Comparison of ENCODE assay signal across 11 cellular contexts in the genomic region with DNA sequence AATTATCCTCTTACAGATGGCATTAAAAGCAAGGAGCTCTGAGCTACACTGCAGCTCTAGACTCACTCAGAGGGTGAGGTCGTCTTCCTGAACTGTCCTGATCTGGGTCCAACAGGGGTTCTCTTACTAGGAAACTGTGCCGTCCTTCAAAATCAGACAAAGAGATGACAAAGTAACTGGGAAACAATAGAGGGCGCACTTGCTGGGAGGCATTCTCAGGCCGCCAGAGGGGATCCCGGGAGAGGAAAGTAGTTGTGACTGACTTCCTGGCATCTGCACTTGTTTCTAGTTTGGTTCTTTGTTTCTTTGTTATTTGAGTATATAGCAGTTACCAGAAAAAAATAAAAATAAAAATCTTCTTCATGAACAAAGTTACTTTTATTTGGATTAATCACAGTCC.
DNase-seq lines count a peak whose midpoint lies in the region; ATAC-seq and TF ChIP-seq lines count a peak whose summit lies in the region.
"Had no signal": no experiment of that assay in that cellular context is flagged by ENCODE, and none has a peak within 500 bp of the region (broad histone marks: within the 10 kb centered on the region; RNA-seq: fewer than 3 reads in every experiment).

No MANE protein-coding gene starts in this region.

- DNase-seq in activated CD8-positive, alpha-beta T cell treated with anti-CD3 and anti-CD28 coated beads for 36 hours = peak; percentile 2
- DNase-seq in activated CD8-positive, alpha-beta T cell treated with anti-CD3 and anti-CD28 coated beads, Interleukin-2, amount 10 ng/mL, durations not matched to agents 7 days and 5 days = no peak
- DNase-seq in OCI-LY7 (ENCODE audit: low spot score) = peak; percentile 5
- no peak for DNase-seq in fibroblast of villous mesenchyme (ENCODE audit: low read depth)
- DNase-seq in testis = peak; percentile 60
- no peak for DNase-seq in T-helper 2 cell treated with Interferon-gamma antibody and Interleukin-4, amounts not matched to agents 5 μg/mL and 100 μg/mL, for 36 hours (ENCODE audit: low spot score)
- DNase-seq: esophagus squamous epithelium; NCI-H1694 treated with DMSO at 0.1 percent for 48 hours; stimulated activated naive CD8-positive, alpha-beta T cell treated with anti-CD3 and anti-CD28 coated beads, Interleukin-15, Interleukin-2, amounts not matched to agents 100 U/mL and 50 U/mL, for 24 hours had no signal

- H3K27ac Mint-ChIP-seq in activated CD8-positive, alpha-beta T cell treated with anti-CD3 and anti-CD28 coated beads for 36 hours = no peak overlapping the region
- no peak overlapping the region for H3K27ac Mint-ChIP-seq in activated CD8-positive, alpha-beta T cell treated with anti-CD3 and anti-CD28 coated beads, Interleukin-2, amount 10 ng/mL, durations not matched to agents 7 days and 5 days
- no peak overlapping the region for H3K27ac Mint-ChIP-seq in T-helper 2 cell treated with Interferon-gamma antibody and Interleukin-4, amounts not matched to agents 5 μg/mL and 100 μg/mL, for 36 hours

- no peaks in the 10 kb centered on the region for H3K27me3 ChIP-seq in testis

- H3K9me3 ChIP-seq in OCI-LY7 (ENCODE audit: low read length) (no peaks in the 10 kb centered on the region), testis (no peaks in the 10 kb centered on the region)

- no peaks in the 10 kb centered on the region for H3K4me1 Mint-ChIP-seq in activated CD8-positive, alpha-beta T cell treated with anti-CD3 and anti-CD28 coated beads for 36 hours (ENCODE audit: low read depth)
- no peaks in the 10 kb centered on the region for H3K4me1 Mint-ChIP-seq in activated CD8-positive, alpha-beta T cell treated with anti-CD3 and anti-CD28 coated beads, Interleukin-2, amount 10 ng/mL, durations not matched to agents 7 days and 5 days (ENCODE audit: low read depth)
- no peaks in the 10 kb centered on the region for H3K4me1 Mint-ChIP-seq in T-helper 2 cell treated with Interferon-gamma antibody and Interleukin-4, amounts not matched to agents 5 μg/mL and 100 μg/mL, for 36 hours (ENCODE audit: low read depth)

- no peak overlapping the region for H2AFZ ChIP-seq in OCI-LY7 (ENCODE audit: low read length)

- H3K27ac ChIP-seq in OCI-LY7 (ENCODE audit: low read depth, low read length, poor library complexity, severe bottlenecking) (no peak overlapping the region), testis (no peak overlapping the region)
- H3K27ac ChIP-seq: esophagus squamous epithelium had no signal

- H3K4me2 ChIP-seq in OCI-LY7 (ENCODE audit: low read length) = no peak overlapping the region

- no peaks in the 10 kb centered on the region for H3K9me2 ChIP-seq in OCI-LY7 (ENCODE audit: insufficient read depth, low read length)

- no peaks in the 10 kb centered on the region for H3K79me2 ChIP-seq in OCI-LY7 (ENCODE audit: insufficient read depth, low read depth, low read length)

- H3K27me3 Mint-ChIP-seq in activated CD8-positive, alpha-beta T cell treated with anti-CD3 and anti-CD28 coated beads for 36 hours = peaks cover 4% of the 10 kb centered on the region
- H3K27me3 Mint-ChIP-seq in activated CD8-positive, alpha-beta T cell treated with anti-CD3 and anti-CD28 coated beads, Interleukin-2, amount 10 ng/mL, durations not matched to agents 7 days and 5 days (ENCODE audit: low read depth) = peaks cover 4% of the 10 kb centered on the region
- H3K27me3 Mint-ChIP-seq in T-helper 2 cell treated with Interferon-gamma antibody and Interleukin-4, amounts not matched to agents 5 μg/mL and 100 μg/mL, for 36 hours (ENCODE audit: low read depth) = peaks cover 2% of the 10 kb centered on the region

- H3K4me3 Mint-ChIP-seq in activated CD8-positive, alpha-beta T cell treated with anti-CD3 and anti-CD28 coated beads for 36 hours = no peak overlapping the region
- H3K4me3 Mint-ChIP-seq in activated CD8-positive, alpha-beta T cell treated with anti-CD3 and anti-CD28 coated beads, Interleukin-2, amount 10 ng/mL, durations not matched to agents 7 days and 5 days = no peak overlapping the region
- H3K4me3 Mint-ChIP-seq in T-helper 2 cell treated with Interferon-gamma antibody and Interleukin-4, amounts not matched to agents 5 μg/mL and 100 μg/mL, for 36 hours = no peak overlapping the region

- CTCF ChIA-PET in activated CD8-positive, alpha-beta T cell treated with anti-CD3 and anti-CD28 coated beads for 36 hours (lab: Charles Lee) = no interaction called here
- CTCF ChIA-PET in activated CD8-positive, alpha-beta T cell treated with anti-CD3 and anti-CD28 coated beads, Interleukin-2, amount 10 ng/mL, durations not matched to agents 7 days and 5 days (lab: Charles Lee) = no interaction called here
- CTCF ChIA-PET in OCI-LY7 (lab: Charles Lee; ENCODE audit: unreplicated experiment) = no interaction called here

- POLR2A ChIA-PET in activated CD8-positive, alpha-beta T cell treated with anti-CD3 and anti-CD28 coated beads for 36 hours (lab: Charles Lee) = interaction anchor here (1.1 kb wide), 1 partner anchor 13 kb away, joined by 3 read pairs; no protein-coding TSS in a partner anchor
- POLR2A ChIA-PET in activated CD8-positive, alpha-beta T cell treated with anti-CD3 and anti-CD28 coated beads, Interleukin-2, amount 10 ng/mL, durations not matched to agents 7 days and 5 days (lab: Charles Lee) = no interaction called here
- POLR2A ChIA-PET in OCI-LY7 (lab: Charles Lee) = no interaction called here

- no peak overlapping the region for H3K4me3 ChIP-seq in OCI-LY7 (ENCODE audit: low read depth, low read length, poor library complexity, severe bottlenecking)
- no peak overlapping the region for H3K4me3 ChIP-seq in fibroblast of villous mesenchyme (ENCODE audit: low read depth, low read length)
- H3K4me3 ChIP-seq in testis = no peak overlapping the region
- H3K4me3 ChIP-seq: esophagus squamous epithelium had no signal

- peak; percentile 30 for TF ChIP-seq CTCF in activated CD8-positive, alpha-beta T cell treated with anti-CD3 and anti-CD28 coated beads for 36 hours (IDR thresholded peaks at IDR 0.05)
- peak; percentile 69 for TF ChIP-seq CTCF in OCI-LY7 (conservative IDR thresholded peaks at IDR 0.05; ENCODE audit: low read length)
- peak; percentile 57 for TF ChIP-seq CTCF in fibroblast of villous mesenchyme (IDR thresholded peaks at IDR 0.05; ENCODE audit: insufficient read depth, low read depth, low read length)
- peak in 2 of 3 experiments; percentile 5 to 19 for TF ChIP-seq CTCF in testis (IDR thresholded peaks at IDR 0.05)

- H4K20me1 ChIP-seq in OCI-LY7 (ENCODE audit: insufficient read depth, low read length) = no peaks in the 10 kb centered on the region

- 23 to 33% methylated on average over 5 of the region's 5 CpGs for WGBS in testis, 2 donors

- no TSS peak for BruUV-seq in OCI-LY7 (replicated peaks; lab: Mats Ljungman, UMichigan)

- H3K36me3 ChIP-seq in OCI-LY7 (ENCODE audit: insufficient read depth, low read length) = no peaks in the 10 kb centered on the region
- H3K36me3 ChIP-seq in testis (ENCODE audit: low read depth, missing control alignments) = no peaks in the 10 kb centered on the region
- H3K36me3 ChIP-seq: esophagus squamous epithelium had no signal

- ATAC-seq in activated CD8-positive, alpha-beta T cell treated with anti-CD3 and anti-CD28 coated beads for 36 hours = no peak
- ATAC-seq in activated CD8-positive, alpha-beta T cell treated with anti-CD3 and anti-CD28 coated beads, Interleukin-2, amount 10 ng/mL, durations not matched to agents 7 days and 5 days = no peak
- no peak for ATAC-seq in HG02678 (IDR thresholded peaks at IDR 0.05; ENCODE audit: unreplicated experiment)
- no peak for ATAC-seq in HG02571 (IDR thresholded peaks at IDR 0.05; ENCODE audit: unreplicated experiment)
- ATAC-seq: stimulated activated naive CD8-positive, alpha-beta T cell treated with anti-CD3 and anti-CD28 coated beads, Interleukin-15, Interleukin-2, amounts not matched to agents 100 U/mL and 50 U/mL, for 24 hours had no signal

- no peaks in the 10 kb centered on the region for H3K4me1 ChIP-seq in OCI-LY7 (ENCODE audit: insufficient read depth, low read length, poor library complexity, severe bottlenecking)
- H3K4me1 ChIP-seq in testis = no peaks in the 10 kb centered on the region
- H3K4me1 ChIP-seq: esophagus squamous epithelium had no signal

- no peaks in the 10 kb centered on the region for H3K36me3 Mint-ChIP-seq in activated CD8-positive, alpha-beta T cell treated with anti-CD3 and anti-CD28 coated beads for 36 hours (ENCODE audit: low read depth)
- no peaks in the 10 kb centered on the region for H3K36me3 Mint-ChIP-seq in activated CD8-positive, alpha-beta T cell treated with anti-CD3 and anti-CD28 coated beads, Interleukin-2, amount 10 ng/mL, durations not matched to agents 7 days and 5 days (ENCODE audit: low read depth)
- H3K36me3 Mint-ChIP-seq in T-helper 2 cell treated with Interferon-gamma antibody and Interleukin-4, amounts not matched to agents 5 μg/mL and 100 μg/mL, for 36 hours (ENCODE audit: low read depth) = no peaks in the 10 kb centered on the region

- no peak for TF ChIP-seq POLR2A in testis (IDR thresholded peaks at IDR 0.05)

- peaks cover 11% of the 10 kb centered on the region for H3K9me3 Mint-ChIP-seq in activated CD8-positive, alpha-beta T cell treated with anti-CD3 and anti-CD28 coated beads for 36 hours
- H3K9me3 Mint-ChIP-seq in activated CD8-positive, alpha-beta T cell treated with anti-CD3 and anti-CD28 coated beads, Interleukin-2, amount 10 ng/mL, durations not matched to agents 7 days and 5 days (ENCODE audit: insufficient read depth) = peaks cover 7% of the 10 kb centered on the region
- H3K9me3 Mint-ChIP-seq in T-helper 2 cell treated with Interferon-gamma antibody and Interleukin-4, amounts not matched to agents 5 μg/mL and 100 μg/mL, for 36 hours = peaks cover 2% of the 10 kb centered on the region

- intact Hi-C loops in activated CD8-positive, alpha-beta T cell treated with anti-CD3 and anti-CD28 coated beads for 36 hours (cut with micrococcal nuclease) = no loop called here
- intact Hi-C loops in OCI-LY7 (cut with micrococcal nuclease; ENCODE audit: unreplicated experiment) = no loop called here
- intact Hi-C loops in testis (cut with DNase I; ENCODE audit: low total_unique reads) = no loop called here

Comparison
In these comparisons a context has a peak if more than half of its experiments do, and no peak if none do; other contexts are left out.
1. DNase-seq: peak in activated CD8-positive, alpha-beta T cell treated with anti-CD3 and anti-CD28 coated beads for 36 hours (single experiment), OCI-LY7 (single experiment) and testis (single experiment); none in activated CD8-positive, alpha-beta T cell treated with anti-CD3 and anti-CD28 coated beads, Interleukin-2, amount 10 ng/mL, durations not matched to agents 7 days and 5 days (single experiment), fibroblast of villous mesenchyme (single experiment) and T-helper 2 cell treated with Interferon-gamma antibody and Interleukin-4, amounts not matched to agents 5 μg/mL and 100 μg/mL, for 36 hours (single experiment).
2. CTCF ChIP-seq: peak in every context shown above with its lines; median percentile 69 in OCI-LY7; 57 in fibroblast of villous mesenchyme; 30 in activated CD8-positive, alpha-beta T cell treated with anti-CD3 and anti-CD28 coated beads for 36 hours; 12 in testis.